ENCODE assay signal across 14 cellular contexts in the genomic region with DNA sequence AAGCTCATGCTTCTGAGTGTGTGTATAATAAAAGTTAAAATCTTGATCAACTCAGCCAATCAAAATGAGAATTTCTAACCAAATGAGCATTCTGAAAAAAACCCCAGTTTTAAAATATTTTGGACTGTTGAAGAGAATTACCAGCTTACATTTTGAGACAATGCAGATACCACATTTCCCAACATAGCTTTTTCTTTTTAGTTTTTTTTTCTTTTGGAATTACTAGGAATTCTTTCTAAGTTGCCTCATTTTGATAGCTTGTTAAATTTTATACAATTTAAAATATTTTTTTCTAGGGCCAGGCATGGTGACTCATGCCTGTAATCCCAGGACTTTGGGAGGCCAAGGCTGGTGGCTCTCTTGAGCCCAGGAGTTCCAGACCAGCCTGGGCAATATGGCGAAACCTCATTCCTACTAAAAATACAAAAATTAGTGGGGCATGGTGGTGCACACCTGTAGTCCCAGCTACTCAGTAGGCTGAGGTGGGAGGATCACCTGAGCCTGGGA. TPM values are rescaled to one million over a fixed set of nuclear protein-coding genes. Genes with fewer than 3 reads are reported as not detected.
DNase-seq lines count a peak whose midpoint lies in the region; ATAC-seq and TF ChIP-seq lines count a peak whose summit lies in the region.
"Had no signal": no experiment of that assay in that cellular context is flagged by ENCODE, and none has a peak within 500 bp of the region (broad histone marks: within the 10 kb centered on the region; RNA-seq: fewer than 3 reads in every experiment).

No MANE protein-coding gene starts in this region.

- CTCF ChIA-PET in Caco-2 (lab: Charles Lee) = interaction anchor here (1.3 kb wide), 1 partner anchor 73 kb away, joined by 3 read pairs; the partner anchor contains the start of gene JADE3

- H3K36me3 Mint-ChIP-seq in Caco-2 (ENCODE audit: insufficient read depth, unreplicated experiment) = peaks cover 20% of the 10 kb centered on the region

- no peaks in the 10 kb centered on the region for H3K9me3 Mint-ChIP-seq in Caco-2 (ENCODE audit: unreplicated experiment)
- H3K9me3 Mint-ChIP-seq: IgD-negative memory B cell had no signal

- H3K27ac Mint-ChIP-seq in Caco-2 (ENCODE audit: unreplicated experiment) = no peak overlapping the region

- H3K9me3 ChIP-seq in Caco-2 (no peaks in the 10 kb centered on the region), HUES48 (ENCODE audit: control insufficient read depth, insufficient read depth, low read length) (no peaks in the 10 kb centered on the region), muscle layer of duodenum (ENCODE audit: control insufficient read depth in 1 of 2, low read length in 2 of 2) (no peaks in the 10 kb centered on the region)
- H3K9me3 ChIP-seq: mucosa of descending colon had no signal

- POLR2A ChIA-PET in Caco-2 (lab: Charles Lee) = no interaction called here

- no peaks in the 10 kb centered on the region for H3K4me1 Mint-ChIP-seq in Caco-2 (ENCODE audit: low read depth, unreplicated experiment)

- H3K4me3 ChIP-seq in Caco-2 (ENCODE audit: low read depth, low read length) = no peak overlapping the region
- H3K4me3 ChIP-seq in HUES48 (ENCODE audit: low read depth, low read length) = peak overlapping the region; percentile 95; the same call in 1 of the 2 replicates
- H3K4me3 ChIP-seq in muscle layer of duodenum (ENCODE audit: low read depth in 1 of 2, low read length in 2 of 2) = no peak overlapping the region
- H3K4me3 ChIP-seq: mucosa of descending colon had no signal

- no TSS peak for BruUV-seq in Caco-2 (replicated peaks; lab: Mats Ljungman, UMichigan)

- H3K27me3 Mint-ChIP-seq in Caco-2 (ENCODE audit: insufficient read depth, unreplicated experiment) = no peaks in the 10 kb centered on the region
- H3K27me3 Mint-ChIP-seq: IgD-negative memory B cell had no signal

- DNase-seq in Caco-2 (no peak), amniotic epithelial cell (ENCODE audit: low read depth) (peak; percentile 32), COLO829 (ENCODE audit: low spot score) (no peak), DMS79 (lab: John Stamatoyannopoulos, UW) (no peak), Kasumi-1 (lab: John Stamatoyannopoulos, UW) (no peak)
- DNase-seq: activated effector memory CD4-positive, alpha-beta T cell treated with anti-CD3 and anti-CD28 coated beads, Interleukin-2, amount 50 U/mL, for 16 hours; DMS79 treated with DMSO at 0.1 percent for 48 hours; mucosa of descending colon; NCI-H2107 had no signal

- H3K27me3 ChIP-seq in Caco-2 (replicated peaks; ENCODE audit: control insufficient read depth, insufficient read depth, low read length) (no peaks in the 10 kb centered on the region), HUES48 (ENCODE audit: control insufficient read depth, insufficient read depth, low read length) (no peaks in the 10 kb centered on the region), muscle layer of duodenum (ENCODE audit: low read depth, low read length) (no peaks in the 10 kb centered on the region)

- peaks cover 12% of the 10 kb centered on the region for H3K4me1 ChIP-seq in Caco-2
- peaks cover 5% of the 10 kb centered on the region; the same call in 1 of the 2 replicates for H3K4me1 ChIP-seq in HUES48 (ENCODE audit: control insufficient read depth, insufficient read depth, low read length)
- peaks cover 3 to 5% of the 10 kb centered on the region in 2 donors for H3K4me1 ChIP-seq in muscle layer of duodenum (ENCODE audit: control insufficient read depth in 1 of 2, insufficient read depth in 2 of 2, low read length in 2 of 2)

- no peak overlapping the region for H3K9ac ChIP-seq in HUES48 (ENCODE audit: low read depth, low read length)

- intact Hi-C loops in Caco-2 (cut with micrococcal nuclease; ENCODE audit: unreplicated experiment) = no loop called here

- TF ChIP-seq CTCF in Caco-2 (IDR thresholded peaks at IDR 0.05; ENCODE audit: insufficient read depth in 1 of 2, low read depth in 1 of 2, low read length in 1 of 2, severe bottlenecking in 1 of 2, unreplicated experiment in 1 of 2) = no peak

- ATAC-seq in GM18909 (IDR thresholded peaks at IDR 0.05; ENCODE audit: poor library complexity, unreplicated experiment) = no peak

- no peak overlapping the region for H3K27ac ChIP-seq in HUES48 (ENCODE audit: low read depth, low read length)
- H3K27ac ChIP-seq in muscle layer of duodenum (ENCODE audit: low read length) = peak overlapping the region; percentile 94
- H3K27ac ChIP-seq: coronary artery had no signal

- no peaks in the 10 kb centered on the region for H3K36me3 ChIP-seq in Caco-2 (ENCODE audit: control insufficient read depth, insufficient read depth, low read length)
- no peaks in the 10 kb centered on the region for H3K36me3 ChIP-seq in HUES48 (ENCODE audit: control insufficient read depth, insufficient read depth, low read length)
- H3K36me3 ChIP-seq in muscle layer of duodenum (ENCODE audit: control insufficient read depth in 1 of 2, insufficient read depth in 2 of 2, low read length in 2 of 2) = peaks cover 0 to 7% of the 10 kb centered on the region in 2 donors

- peak overlapping the region; percentile 95 for H3K4me3 Mint-ChIP-seq in Caco-2 (ENCODE audit: unreplicated experiment)

RNA-seq across cellular contexts. Expression of gene RP2, which starts 2.2 kb away (rescaled TPM):
- 32.7 and 33.1 TPM in 2 replicates for total RNA-seq in Caco-2 (2022)
